Comparison of ENCODE assay signal across 1 cellular context in genomic region chr15:73383310-73384185, GRCh38.
TF ChIP-seq lines count a peak whose summit lies in the region.

No MANE protein-coding gene starts in this region.

TF ChIP-seq in H1, 55 proteins besides CTCF, POLR2A, EP300 and RAD21 (continued from another document):
- no peak for TF ChIP-seq NRF1 (IDR thresholded peaks at IDR 0.05; ENCODE audit: low read depth, low read length)
- TF ChIP-seq NANOG (IDR thresholded peaks at IDR 0.05; ENCODE audit: insufficient read depth, low read depth, low read length, poor library complexity, severe bottlenecking) = no peak
- TF ChIP-seq BACH1 (IDR thresholded peaks at IDR 0.05; ENCODE audit: low read length) = no peak
- no peak for TF ChIP-seq KDM5A (IDR thresholded peaks at IDR 0.05; ENCODE audit: low read length)
- TF ChIP-seq CREB1 (IDR thresholded peaks at IDR 0.05) = no peak
- TF ChIP-seq POLR2AphosphoS5 (IDR thresholded peaks at IDR 0.05; ENCODE audit: low read depth, low read length) = no peak
- no peak for TF ChIP-seq SP4 (IDR thresholded peaks at IDR 0.05; ENCODE audit: low read length)
